11 cellular contexts compared by ENCODE assay signal in genomic region chr11:76835928-76836612, GRCh38. TPM values are rescaled to one million over a fixed set of nuclear protein-coding genes. Genes with fewer than 3 reads are reported as not detected.
DNase-seq lines count a peak whose midpoint lies in the region; ATAC-seq, FAIRE-seq and TF ChIP-seq lines count a peak whose summit lies in the region.
"Had no signal": no experiment of that assay in that cellular context is flagged by ENCODE, and none has a peak within 500 bp of the region (broad histone marks: within the 10 kb centered on the region; RNA-seq: fewer than 3 reads in every experiment).

No MANE protein-coding gene starts in this region.

- H3K9me1 ChIP-seq in endothelial cell of umbilical vein (replicated peaks; ENCODE audit: control insufficient read depth, extremely low read depth, insufficient read depth, low read length) = no peaks in the 10 kb centered on the region

- FAIRE-seq in endothelial cell of umbilical vein (lab: Jason Lieb, UNC) = peak; percentile 84
- FAIRE-seq: GM12892 had no signal

- H3K9ac ChIP-seq in endothelial cell of umbilical vein (replicated peaks; ENCODE audit: extremely low read depth, insufficient read depth, low read length) = no peak overlapping the region

- ATAC-seq in GM18873 (IDR thresholded peaks at IDR 0.05; ENCODE audit: low FRiP score, unreplicated experiment) = no peak
- no peak for ATAC-seq in GM21717 (IDR thresholded peaks at IDR 0.05; ENCODE audit: unreplicated experiment)

- no peak for TF ChIP-seq POLR2A in endothelial cell of umbilical vein (IDR thresholded peaks at IDR 0.05; ENCODE audit: low read depth, low read length)

- intact Hi-C loops in endothelial cell of umbilical vein (cut with micrococcal nuclease) = no loop called here

- no peaks in the 10 kb centered on the region for H3K27me3 ChIP-seq in endothelial cell of umbilical vein (ENCODE audit: control insufficient read depth in 2 of 2, insufficient read depth in 2 of 2, low read length in 2 of 2)
- H3K27me3 ChIP-seq: esophagus muscularis mucosa had no signal

- no peaks in the 10 kb centered on the region for H3K9me3 ChIP-seq in endothelial cell of umbilical vein (replicated peaks; ENCODE audit: control insufficient read depth, insufficient read depth, low read length)
- H3K9me3 ChIP-seq: esophagus muscularis mucosa had no signal

- peak overlapping the region; percentile 13 for H2AFZ ChIP-seq in endothelial cell of umbilical vein (ENCODE audit: low read depth, low read length)

- H3K4me1 ChIP-seq in endothelial cell of umbilical vein (ENCODE audit: control insufficient read depth, extremely low read depth, insufficient read depth, low read length) = peaks cover 33% of the 10 kb centered on the region

- no peaks in the 10 kb centered on the region for H3K79me2 ChIP-seq in endothelial cell of umbilical vein (ENCODE audit: control insufficient read depth, insufficient read depth, low read length)

- peak; percentile 62 for DNase-seq in EL
- DNase-seq in NCI-H460 (ENCODE audit: extremely low read depth, low read depth) = peak; percentile 31
- DNase-seq in endothelial cell of umbilical vein (ENCODE audit: low read depth, low spot score) = peak; percentile 64
- peak; percentile 16 for DNase-seq in renal cortical epithelial cell (ENCODE audit: low read depth)
- DNase-seq in SHP77 (lab: John Stamatoyannopoulos, UW) = no peak
- DNase-seq in SIG-M5 treated with dmso at 0.1 percent for 504 hours (lab: John Stamatoyannopoulos, UW; ENCODE audit: unreplicated experiment) = no peak

- dilution Hi-C loops in endothelial cell of umbilical vein (cut with MboI; ENCODE audit: extremely low pct_ligation_motif_present, low sequenced_read_pairs) = no loop called here

- no peaks in the 10 kb centered on the region for H3K36me3 ChIP-seq in endothelial cell of umbilical vein (ENCODE audit: control insufficient read depth in 2 of 2, extremely low read depth in 1 of 2, insufficient read depth in 2 of 2, low read length in 2 of 2)
- H3K36me3 ChIP-seq: esophagus muscularis mucosa had no signal

- no peak overlapping the region for H3K4me2 ChIP-seq in endothelial cell of umbilical vein (ENCODE audit: insufficient read depth, low read length)

- TF ChIP-seq CTCF in endothelial cell of umbilical vein (IDR thresholded peaks at IDR 0.05; ENCODE audit: extremely low read depth in 1 of 2, insufficient read depth in 1 of 2, low read depth in 1 of 2, low read length in 2 of 2) = no peak

- POLR2A ChIA-PET in endothelial cell of umbilical vein (lab: Charles Lee) = interaction anchor here (0.6 kb wide), 1 partner anchor 10 kb away, joined by 3 read pairs; no protein-coding TSS in a partner anchor

- no TSS peak for BruUV-seq in endothelial cell of umbilical vein (replicated peaks; lab: Mats Ljungman, UMichigan)

- no peak overlapping the region for H3K27ac ChIP-seq in endothelial cell of umbilical vein (ENCODE audit: insufficient read depth, low read depth, low read length)

- no peak overlapping the region for H3K4me3 ChIP-seq in endothelial cell of umbilical vein (replicated peaks in 1 of 3; ENCODE audit: insufficient read depth in 1 of 3, low read depth in 1 of 3, low read length in 3 of 3)
- H3K4me3 ChIP-seq: esophagus muscularis mucosa, skin epidermis had no signal

- CTCF ChIA-PET in endothelial cell of umbilical vein (lab: Charles Lee) = interaction anchor here (1.0 to 4.0 kb wide), 8 partner anchors 11 to 101 kb away, joined by 3 to 38 read pairs (median 6); no protein-coding TSS in a partner anchor

- H4K20me1 ChIP-seq in endothelial cell of umbilical vein (replicated peaks; ENCODE audit: control insufficient read depth, extremely low read depth, insufficient read depth, low read length) = no peaks in the 10 kb centered on the region

TF ChIP-seq in endothelial cell of umbilical vein, 7 proteins besides CTCF, POLR2A, EP300 and RAD21:
- TF ChIP-seq GATA2 (IDR thresholded peaks at IDR 0.05; ENCODE audit: insufficient read depth, insufficient read length, low read depth, low read length) (peak; percentile 27), EZH2 (IDR thresholded peaks at IDR 0.05; ENCODE audit: borderline replicate concordance, low read depth, low read length, severe bottlenecking) (no peak)

RNA-seq across cellular contexts. Expression of gene ACER3, which starts 24.6 kb away (rescaled TPM):
- 14.6 and 16.3 TPM in 2 replicates for total RNA-seq in NCI-H460 (2014; rRNA removed; shearing (Covaris generic))
- polyA plus RNA-seq in NCI-H460 (2014; cell fraction: nucleus; rRNA removed) = 17.9 and 21.4 TPM in 2 replicates
- total RNA-seq in endothelial cell of umbilical vein (22.4 and 31.6 TPM in 2 replicates), renal cortical epithelial cell (15.1 and 19.4 TPM in 2 replicates)
- polyA plus RNA-seq in endothelial cell of umbilical vein = 8.9 and 9.9 TPM in 2 replicates
- 7.1 and 7.2 TPM in 2 replicates for polyA plus RNA-seq in endothelial cell of umbilical vein (2011; cell fraction: cytosol; rRNA removed)
- polyA plus RNA-seq in endothelial cell of umbilical vein (2011; cell fraction: nucleus; rRNA removed) = 13.6 and 17.0 TPM in 2 replicates
- 19.6 and 25.8 TPM in 2 replicates for polyA plus RNA-seq in endothelial cell of umbilical vein (2012)
- 34.9 and 35.1 TPM in 2 replicates for polyA minus RNA-seq in endothelial cell of umbilical vein
- 7.7 TPM for polyA minus RNA-seq in endothelial cell of umbilical vein (2011; cell fraction: cytosol; rRNA and poly(A)+ RNA removed)
- polyA minus RNA-seq in endothelial cell of umbilical vein (2011; cell fraction: nucleus; rRNA and poly(A)+ RNA removed) = 22.3 and 28.9 TPM in 2 replicates

RNA-seq across cellular contexts. Expression of gene TSKU, which starts 52.9 kb away (rescaled TPM):
- 92.3 and 103 TPM in 2 replicates for total RNA-seq in NCI-H460 (2014; rRNA removed; shearing (Covaris generic))
- polyA plus RNA-seq in NCI-H460 (2014; cell fraction: nucleus; rRNA removed) = 70.1 and 82.8 TPM in 2 replicates
- total RNA-seq in endothelial cell of umbilical vein = 16.2 and 22.5 TPM in 2 replicates
- polyA plus RNA-seq in endothelial cell of umbilical vein = 21.2 and 30.2 TPM in 2 replicates
- 13.4 and 16.3 TPM in 2 replicates for polyA plus RNA-seq in endothelial cell of umbilical vein (2011; cell fraction: cytosol; rRNA removed)
- polyA plus RNA-seq in endothelial cell of umbilical vein (2011; cell fraction: nucleus; rRNA removed) = 5.6 and 7.1 TPM in 2 replicates
- polyA plus RNA-seq in endothelial cell of umbilical vein (2012) = 15.4 and 22.7 TPM in 2 replicates
- polyA minus RNA-seq in endothelial cell of umbilical vein = 16.8 and 20.0 TPM in 2 replicates
- polyA minus RNA-seq in endothelial cell of umbilical vein (2011; cell fraction: cytosol; rRNA and poly(A)+ RNA removed) = 38.3 TPM
- 5.4 and 6.7 TPM in 2 replicates for polyA minus RNA-seq in endothelial cell of umbilical vein (2011; cell fraction: nucleus; rRNA and poly(A)+ RNA removed)
- 13.5 and 29.5 TPM in 2 replicates for total RNA-seq in renal cortical epithelial cell

Comparison
In these comparisons a context has a peak if more than half of its experiments do, and no peak if none do; other contexts are left out.
1. DNase-seq: peak in EL (single experiment), NCI-H460 (single experiment), endothelial cell of umbilical vein (single experiment) and renal cortical epithelial cell (single experiment); none in SHP77 (0 of 2) and SIG-M5 treated with dmso at 0.1 percent for 504 hours (single experiment).